Comparison of ENCODE assay signal across 9 cellular contexts in the genomic region with DNA sequence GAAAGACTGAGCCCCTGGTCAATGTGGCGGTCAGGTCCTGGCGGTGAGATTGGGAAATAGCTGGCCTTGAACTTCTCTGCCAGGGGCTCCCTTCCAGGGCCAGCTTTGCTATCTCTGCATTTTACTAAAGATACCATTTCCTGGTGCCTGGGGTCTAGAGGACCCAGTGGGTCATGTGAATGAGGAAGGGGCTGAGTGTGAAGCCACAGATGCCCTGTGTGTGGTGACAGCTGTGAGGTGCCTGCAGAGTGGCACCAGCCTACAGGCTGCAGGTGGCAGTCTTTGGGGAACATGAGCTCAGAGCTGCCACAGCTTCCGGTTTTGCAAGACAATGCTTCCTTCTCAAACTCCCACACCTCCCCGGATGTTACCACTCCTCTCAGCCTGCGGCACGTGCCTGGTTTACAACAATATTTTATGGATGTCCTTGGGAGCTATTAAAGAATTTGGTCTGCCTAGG. TPM values are rescaled to one million over a fixed set of nuclear protein-coding genes. Genes with fewer than 3 reads are reported as not detected.
DNase-seq lines count a peak whose midpoint lies in the region; ATAC-seq lines count a peak whose summit lies in the region.
"Had no signal": no experiment of that assay in that cellular context is flagged by ENCODE, and none has a peak within 500 bp of the region (broad histone marks: within the 10 kb centered on the region; RNA-seq: fewer than 3 reads in every experiment).

No MANE protein-coding gene starts in this region.

- no peak overlapping the region for H3K9ac ChIP-seq in NT2/D1 (ENCODE audit: insufficient read length, low read depth)
- H3K9ac ChIP-seq: KMS-11 had no signal

- no peak overlapping the region for H3K4me3 Mint-ChIP-seq in activated naive CD4-positive, alpha-beta T cell treated with anti-CD3 and anti-CD28 coated beads for 36 hours

- no peaks in the 10 kb centered on the region for H3K36me3 ChIP-seq in NT2/D1 (ENCODE audit: insufficient read depth, insufficient read length, low read length)

- H3K27me3 Mint-ChIP-seq in activated naive CD4-positive, alpha-beta T cell treated with anti-CD3 and anti-CD28 coated beads for 36 hours (ENCODE audit: low read depth): peaks cover 28% of the 10 kb centered on the region

- CTCF ChIA-PET in activated naive CD4-positive, alpha-beta T cell treated with anti-CD3 and anti-CD28 coated beads for 36 hours (lab: Charles Lee): interaction anchor here (0.5 to 1.6 kb wide), 6 partner anchors 33 to 631 kb away, joined by 3 to 6 read pairs (median 4); no protein-coding TSS in a partner anchor

- peaks cover 10% of the 10 kb centered on the region for H3K4me1 Mint-ChIP-seq in activated naive CD4-positive, alpha-beta T cell treated with anti-CD3 and anti-CD28 coated beads for 36 hours (ENCODE audit: low read depth)

- H3K4me3 ChIP-seq in NT2/D1 (ENCODE audit: insufficient read length, low read depth): no peak overlapping the region

- ATAC-seq in GM21717 (IDR thresholded peaks at IDR 0.05; ENCODE audit: unreplicated experiment): peak; percentile 52
- no peak for ATAC-seq in HG02884 (IDR thresholded peaks at IDR 0.05; ENCODE audit: unreplicated experiment)

- intact Hi-C loops in activated naive CD4-positive, alpha-beta T cell treated with anti-CD3 and anti-CD28 coated beads for 36 hours (cut with micrococcal nuclease): no loop called here

- peaks cover 5% of the 10 kb centered on the region for H3K36me3 Mint-ChIP-seq in activated naive CD4-positive, alpha-beta T cell treated with anti-CD3 and anti-CD28 coated beads for 36 hours (ENCODE audit: low read depth)

- H3K9me3 ChIP-seq in NT2/D1 (ENCODE audit: insufficient read depth, low read length): no peaks in the 10 kb centered on the region

- H3K4me1 ChIP-seq in NT2/D1 (ENCODE audit: insufficient read depth, insufficient read length): no peaks in the 10 kb centered on the region

- H3K9me3 Mint-ChIP-seq in activated naive CD4-positive, alpha-beta T cell treated with anti-CD3 and anti-CD28 coated beads for 36 hours: no peaks in the 10 kb centered on the region

- H3K27ac Mint-ChIP-seq in activated naive CD4-positive, alpha-beta T cell treated with anti-CD3 and anti-CD28 coated beads for 36 hours: peak overlapping the region; percentile 28

- DNase-seq in Daoy (ENCODE audit: low read depth): peak; percentile 15
- peak; percentile 33 for DNase-seq in NT2/D1 (ENCODE audit: low read depth, low spot score)
- DNase-seq in activated naive CD4-positive, alpha-beta T cell treated with anti-CD3 and anti-CD28 coated beads for 36 hours: peak; percentile 64
- peak; percentile 13 for DNase-seq in medulla oblongata (ENCODE audit: extremely low spot score)
- DNase-seq in occipital lobe (lab: John Stamatoyannopoulos, UW): no peak
- DNase-seq in NCI-H345 (lab: John Stamatoyannopoulos, UW): no peak

- peaks cover 9% of the 10 kb centered on the region for H3K27me3 ChIP-seq in NT2/D1 (ENCODE audit: insufficient read depth, insufficient read length)

RNA-seq across cellular contexts. Expression of gene MLNR, which starts 5.2 kb away (rescaled TPM):
- not detected in 2 replicates for total RNA-seq in Daoy (2014; rRNA removed; shearing (Covaris generic))
- total RNA-seq in activated naive CD4-positive, alpha-beta T cell treated with anti-CD3 and anti-CD28 coated beads for 36 hours: not detected
- not detected for total RNA-seq in occipital lobe

RNA-seq across cellular contexts. Expression of gene CDADC1, which starts 32.8 kb away (rescaled TPM):
- total RNA-seq in Daoy (2014; rRNA removed; shearing (Covaris generic)): 0.80 and 30.1 TPM in 2 replicates
- total RNA-seq in activated naive CD4-positive, alpha-beta T cell treated with anti-CD3 and anti-CD28 coated beads for 36 hours: 10 to 100 TPM; 13.2 to 14.7 TPM
- total RNA-seq in occipital lobe: 14.8 TPM

Comparison
In these comparisons a context has a peak if more than half of its experiments do, and no peak if none do; other contexts are left out.
1. DNase-seq: peak in Daoy (single experiment), NT2/D1 (single experiment), activated naive CD4-positive, alpha-beta T cell treated with anti-CD3 and anti-CD28 coated beads for 36 hours (single experiment) and medulla oblongata (single experiment); none in occipital lobe (single experiment) and NCI-H345 (single experiment).